ENCODE assay signal across 20 cellular contexts in the genomic region with DNA sequence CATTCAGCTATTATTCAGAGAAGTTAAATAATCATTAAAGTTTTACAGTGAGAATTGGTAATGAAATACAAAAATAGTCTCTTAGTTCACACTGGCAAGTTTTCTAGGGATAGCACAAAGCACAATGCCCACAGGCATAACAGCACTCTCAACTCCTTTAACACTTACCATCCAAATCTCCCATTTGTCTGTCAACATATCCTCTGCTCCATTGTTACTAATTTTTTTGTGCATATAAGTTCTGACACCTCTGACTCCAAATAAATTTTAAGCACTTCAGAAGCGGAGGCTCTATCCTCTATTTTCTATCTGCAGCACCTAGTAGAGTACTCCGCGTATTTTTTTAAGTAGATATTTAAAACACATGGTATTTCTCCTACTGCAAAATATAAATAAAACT. TPM values are rescaled to one million over a fixed set of nuclear protein-coding genes. Genes with fewer than 3 reads are reported as not detected.
"Had no signal": no experiment of that assay in that cellular context is flagged by ENCODE, and none has a peak within 500 bp of the region (broad histone marks: within the 10 kb centered on the region; RNA-seq: fewer than 3 reads in every experiment).

No MANE protein-coding gene starts in this region.

- H3K27ac Mint-ChIP-seq: dendritic cell treated with granulocyte-macrophage colony-stimulating factor and Interleukin-4, amounts not matched to agents 40 ng/mL and 50 ng/mL, for 4 days; effector memory CD8-positive, alpha-beta T cell; natural killer cell treated with Interleukin-12 subunit alpha and Interleukin-12 subunit beta and Interleukin-15 and Interleukin-18, amount 100 ng/mL, for 72 hours; neural progenitor cell; progenitor cell of endocrine pancreas; stimulated activated effector memory CD8-positive, alpha-beta T cell treated with anti-CD3 and anti-CD28 coated beads, Interleukin-12 subunit alpha, Interleukin-12 subunit beta, amount 100 ng/mL, for 72 hours; type B pancreatic cell had no signal

- H3K27me3 ChIP-seq: neural progenitor cell, pancreas, suprapubic skin, thyroid gland had no signal

- H3K9me3 ChIP-seq: heart left ventricle, pancreas, suprapubic skin, thyroid gland had no signal

- H3K4me3 Mint-ChIP-seq: dendritic cell treated with granulocyte-macrophage colony-stimulating factor and Interleukin-4, amounts not matched to agents 40 ng/mL and 50 ng/mL, for 4 days; effector memory CD8-positive, alpha-beta T cell; natural killer cell treated with Interleukin-12 subunit alpha and Interleukin-12 subunit beta and Interleukin-15 and Interleukin-18, amount 100 ng/mL, for 72 hours; neural progenitor cell; stimulated activated effector memory CD8-positive, alpha-beta T cell treated with anti-CD3 and anti-CD28 coated beads, Interleukin-12 subunit alpha, Interleukin-12 subunit beta, amount 100 ng/mL, for 72 hours; type B pancreatic cell had no signal

- H3K4me1 ChIP-seq: heart left ventricle, neural progenitor cell, pancreas, suprapubic skin, thyroid gland had no signal

- DNase-seq: effector memory CD8-positive, alpha-beta T cell; foreskin melanocyte; heart left ventricle; hippocampal formation; midbrain; nucleus accumbens; pancreas; right cardiac atrium; stimulated activated CD4-positive, alpha-beta T cell treated with anti-CD3 and anti-CD28 coated beads, Interleukin-4, amount 100 ng/mL, for 1 hour; stimulated activated CD8-positive, alpha-beta memory T cell treated with anti-CD3 and anti-CD28 coated beads, Interleukin-4, amount 100 ng/mL, for 48 hours; stimulated activated naive CD8-positive, alpha-beta T cell treated with anti-CD3 and anti-CD28 coated beads, Interleukin-15, Interleukin-2, amounts not matched to agents 100 U/mL and 50 U/mL, for 24 hours; thyroid gland had no signal

- H3K9ac ChIP-seq: neural progenitor cell had no signal

- H3K4me1 Mint-ChIP-seq: neural progenitor cell; stimulated activated effector memory CD8-positive, alpha-beta T cell treated with anti-CD3 and anti-CD28 coated beads, Interleukin-12 subunit alpha, Interleukin-12 subunit beta, amount 100 ng/mL, for 72 hours had no signal

- H3K36me3 Mint-ChIP-seq: natural killer cell treated with Interleukin-12 subunit alpha and Interleukin-12 subunit beta and Interleukin-15 and Interleukin-18, amount 100 ng/mL, for 72 hours; neural progenitor cell; stimulated activated effector memory CD8-positive, alpha-beta T cell treated with anti-CD3 and anti-CD28 coated beads, Interleukin-12 subunit alpha, Interleukin-12 subunit beta, amount 100 ng/mL, for 72 hours; type B pancreatic cell had no signal

- H3K27me3 Mint-ChIP-seq: natural killer cell treated with Interleukin-12 subunit alpha and Interleukin-12 subunit beta and Interleukin-15 and Interleukin-18, amount 100 ng/mL, for 72 hours had no signal

- ATAC-seq: effector memory CD8-positive, alpha-beta T cell; natural killer cell treated with Interleukin-12 subunit alpha and Interleukin-12 subunit beta and Interleukin-15 and Interleukin-18, amount 100 ng/mL, for 72 hours; right cardiac atrium; stimulated activated effector memory CD8-positive, alpha-beta T cell treated with anti-CD3 and anti-CD28 coated beads, Interleukin-12 subunit alpha, Interleukin-12 subunit beta, amount 100 ng/mL, for 72 hours; stimulated activated naive CD8-positive, alpha-beta T cell treated with anti-CD3 and anti-CD28 coated beads, Interleukin-15, Interleukin-2, amounts not matched to agents 100 U/mL and 50 U/mL, for 24 hours had no signal

- H3K9me3 Mint-ChIP-seq: dendritic cell treated with granulocyte-macrophage colony-stimulating factor and Interleukin-4, amounts not matched to agents 40 ng/mL and 50 ng/mL, for 4 days; effector memory CD8-positive, alpha-beta T cell; natural killer cell treated with Interleukin-12 subunit alpha and Interleukin-12 subunit beta and Interleukin-15 and Interleukin-18, amount 100 ng/mL, for 72 hours; neural progenitor cell; stimulated activated effector memory CD8-positive, alpha-beta T cell treated with anti-CD3 and anti-CD28 coated beads, Interleukin-12 subunit alpha, Interleukin-12 subunit beta, amount 100 ng/mL, for 72 hours; type B pancreatic cell had no signal

- H3K27ac ChIP-seq: heart left ventricle, neural progenitor cell, pancreas, suprapubic skin, thyroid gland had no signal

- H3K4me2 ChIP-seq: neural progenitor cell had no signal

- H3K4me3 ChIP-seq: heart left ventricle, neural progenitor cell, pancreas, suprapubic skin, thyroid gland had no signal

- H3K36me3 ChIP-seq: heart left ventricle, neural progenitor cell, pancreas, suprapubic skin, thyroid gland had no signal

RNA-seq across cellular contexts. Expression of a gene that starts 15.6 kb away (rescaled TPM):
- total RNA-seq: mammary epithelial cell; natural killer cell treated with Interleukin-12 subunit alpha and Interleukin-12 subunit beta and Interleukin-15 and Interleukin-18, amount 100 ng/mL, for 72 hours had no signal
